In the genomic region with DNA sequence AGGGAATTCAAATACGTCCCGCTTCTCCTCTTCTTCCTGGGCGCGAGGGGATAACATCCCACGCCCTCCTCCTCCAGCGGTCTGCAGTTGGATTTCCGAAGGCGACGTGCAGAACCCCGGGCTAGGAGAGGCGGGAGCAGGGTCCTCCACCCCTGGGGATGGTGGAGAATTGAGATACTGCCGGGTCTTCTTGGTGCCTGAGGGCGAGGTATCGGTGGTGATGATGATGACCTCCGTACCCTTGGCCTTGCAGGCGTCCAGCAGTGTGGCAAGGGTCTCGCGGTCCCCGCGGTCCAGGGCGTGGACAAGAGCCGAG, we compare ENCODE assay signal across 8 cellular contexts. TPM values are rescaled to one million over a fixed set of nuclear protein-coding genes. Genes with fewer than 3 reads are reported as not detected.
A peak's percentile ranks its signal among the peaks of the same experiment; 100 is the strongest.
DNase-seq lines count a peak whose midpoint lies in the region; ATAC-seq and TF ChIP-seq lines count a peak whose summit lies in the region.

No MANE protein-coding gene starts in this region.

- H3K27ac ChIP-seq in GM23248, result no peak overlapping the region
- H3K27ac ChIP-seq in gastroesophageal sphincter, result peak overlapping the region; percentile 61 to 100 (median 99)

- no peak for TF ChIP-seq EP300 in gastroesophageal sphincter (IDR thresholded peaks at IDR 0.05)

- ATAC-seq in gastroesophageal sphincter, result no peak
- ATAC-seq in sciatic nerve, result no peak
- ATAC-seq in GM19397 (IDR thresholded peaks at IDR 0.05; ENCODE audit: unreplicated experiment), result no peak
- ATAC-seq in HG02852 (IDR thresholded peaks at IDR 0.05; ENCODE audit: unreplicated experiment), result no peak

- H3K4me2 ChIP-seq in GM23248 (ENCODE audit: unreplicated experiment), result peak overlapping the region; percentile 89

- DNase-seq in GM23248 (peak; percentile 34), sciatic nerve (ENCODE audit: low spot score) (peak; percentile 69), NCI-H524 treated with DMSO at 0.1 percent for 48 hours (lab: John Stamatoyannopoulos, UW) (no peak), 8988T (no peak)

- H2AFZ ChIP-seq in GM23248, result peak overlapping the region; percentile 86

- WGBS in GM23248 (ENCODE audit: low coverage in 1 of 2, low lambda C conversion rate in 2 of 2, missing lambda C conversion rate in 2 of 2), 2 experiments, result 1 to 2% methylated on average over 19 to 22 of the region's 22 CpGs
- WGBS in gastroesophageal sphincter (ENCODE audit: low coverage in 1 of 2), 2 donors, result no CpG with 5 or more reads among the region's 22 CpGs

- H3K4me3 ChIP-seq in GM23248 (peak overlapping the region; percentile 92), WI38 (ENCODE audit: low read depth, low read length) (peak overlapping the region; percentile 67), gastroesophageal sphincter (peak overlapping the region; percentile 44 to 71)

- H3K27me3 ChIP-seq in GM23248 (replicated peaks; ENCODE audit: insufficient read depth) (no peaks in the 10 kb centered on the region), gastroesophageal sphincter (no peaks in the 10 kb centered on the region)

- H3K79me2 ChIP-seq in GM23248 (ENCODE audit: insufficient read depth), result peaks cover 19% of the 10 kb centered on the region

- in situ Hi-C loops in GM23248 (cut with MboI), result no loop called here

- intact Hi-C loops in sciatic nerve (cut with DNase I), result no loop called here

- TF ChIP-seq CTCF in WI38 (IDR thresholded peaks at IDR 0.05; ENCODE audit: low read depth, low read length), result no peak
- no peak for TF ChIP-seq CTCF in gastroesophageal sphincter (IDR thresholded peaks at IDR 0.05)

- H4K20me1 ChIP-seq in GM23248 (ENCODE audit: insufficient read depth), result no peaks in the 10 kb centered on the region

- H3K36me3 ChIP-seq in GM23248 (ENCODE audit: low read depth) (no peaks in the 10 kb centered on the region), gastroesophageal sphincter (no peaks in the 10 kb centered on the region)

- H3K4me1 ChIP-seq in GM23248 (ENCODE audit: insufficient read depth) (peaks cover 22% of the 10 kb centered on the region), gastroesophageal sphincter (peaks cover 7 to 85% (median 22%) of the 10 kb centered on the region in 3 donors)

- H3K9me2 ChIP-seq in GM23248 (ENCODE audit: insufficient read depth), result no peaks in the 10 kb centered on the region

- H3K9me3 ChIP-seq in GM23248 (ENCODE audit: low read depth), result no peaks in the 10 kb centered on the region
- no peaks in the 10 kb centered on the region for H3K9me3 ChIP-seq in gastroesophageal sphincter

- no peak for TF ChIP-seq POLR2A in gastroesophageal sphincter (IDR thresholded peaks at IDR 0.05)

- peak overlapping the region; percentile 66 for H3K9ac ChIP-seq in GM23248

- peaks cover 46% of the 10 kb centered on the region for H3F3A ChIP-seq in GM23248 (ENCODE audit: insufficient read depth)

RNA-seq across cellular contexts. Expression of a gene that starts 3.2 kb away (rescaled TPM):
- total RNA-seq in GM23248 (2014; rRNA removed; shearing (Covaris generic)), result 26.1 and 36.5 TPM in 2 replicates
- 18.3 TPM in 2 replicates for polyA plus RNA-seq in GM23248 (2016; fragmentation: Nextera tagmentation; extraction: Ambion mirVana)
- total RNA-seq in gastroesophageal sphincter (10 to 100 TPM; 37.8 to 53.5 (median 45.3) TPM), sciatic nerve (57.6 TPM)

RNA-seq across cellular contexts. Expression of a gene that starts 3.3 kb away (rescaled TPM):
- total RNA-seq in GM23248 (2014; rRNA removed; shearing (Covaris generic)), result 0.25 and 1.3 TPM in 2 replicates
- polyA plus RNA-seq in GM23248 (2016; fragmentation: Nextera tagmentation; extraction: Ambion mirVana), result 1.9 and 2.3 TPM in 2 replicates
- total RNA-seq in gastroesophageal sphincter (1 to 10 TPM in 1 of 4 donors, under 1 TPM in 2, not detected in 1; 0.62 to 1.9 (median 0.67) TPM), sciatic nerve (1.2 TPM)

RNA-seq across cellular contexts. Expression of a gene that starts 3.4 kb away (rescaled TPM):
- 17.4 and 24.2 TPM in 2 replicates for total RNA-seq in GM23248 (2014; rRNA removed; shearing (Covaris generic))
- polyA plus RNA-seq in GM23248 (2016; fragmentation: Nextera tagmentation; extraction: Ambion mirVana), result 34.7 and 37.9 TPM in 2 replicates
- total RNA-seq in gastroesophageal sphincter (10 to 100 TPM; 32.9 to 44.0 (median 37.6) TPM), sciatic nerve (22.3 TPM)

RNA-seq across cellular contexts. Expression of a gene that starts 33.8 kb away (rescaled TPM):
- 112 and 127 TPM in 2 replicates for total RNA-seq in GM23248 (2014; rRNA removed; shearing (Covaris generic))
- 204 and 210 TPM in 2 replicates for polyA plus RNA-seq in GM23248 (2016; fragmentation: Nextera tagmentation; extraction: Ambion mirVana)
- 100 to 1,000 TPM in 3 of 4 donors, 10 to 100 TPM in 1; 75.7 to 135 (median 117) TPM for total RNA-seq in gastroesophageal sphincter
- 93.8 TPM for total RNA-seq in sciatic nerve

RNA-seq across cellular contexts. Expression of a gene that starts 35.3 kb away (rescaled TPM):
- total RNA-seq in GM23248 (2014; rRNA removed; shearing (Covaris generic)), result 221 and 263 TPM in 2 replicates
- 169 and 180 TPM in 2 replicates for polyA plus RNA-seq in GM23248 (2016; fragmentation: Nextera tagmentation; extraction: Ambion mirVana)
- total RNA-seq in gastroesophageal sphincter, result 1,000 to 10,000 TPM; 2,024 to 3,704 (median 2,348) TPM
- total RNA-seq in sciatic nerve, result 609 TPM

Comparison
In these comparisons a context has a peak if more than half of its experiments do, and no peak if none do; other contexts are left out.
1. DNase-seq: peak in GM23248 (single experiment) and sciatic nerve (single experiment); none in NCI-H524 treated with DMSO at 0.1 percent for 48 hours (single experiment) and 8988T (single experiment).
2. Peak in every context shown above with its lines, with median percentiles within 50 percentile points of each other: H3K4me3 ChIP-seq.